13 cellular contexts compared by ENCODE assay signal in the genomic region with DNA sequence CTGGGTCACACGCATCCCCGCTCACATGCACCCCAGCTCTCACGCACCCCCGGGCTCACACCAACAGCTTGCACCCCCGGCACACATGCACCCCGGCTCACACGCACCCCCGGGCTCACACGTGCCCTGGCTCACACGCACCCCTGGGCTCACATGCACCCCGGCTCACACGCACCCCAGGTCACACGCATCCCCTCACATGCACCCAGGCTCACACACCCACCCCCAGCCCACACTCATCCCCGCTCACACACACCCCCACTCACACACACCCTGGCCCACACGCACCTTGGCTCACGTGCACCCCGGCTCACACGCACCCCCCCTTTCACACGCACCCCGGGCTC. TPM values are rescaled to one million over a fixed set of nuclear protein-coding genes. Genes with fewer than 3 reads are reported as not detected.
DNase-seq lines count a peak whose midpoint lies in the region; TF ChIP-seq lines count a peak whose summit lies in the region.
"Had no signal": no experiment of that assay in that cellular context is flagged by ENCODE, and none has a peak within 500 bp of the region (broad histone marks: within the 10 kb centered on the region; RNA-seq: fewer than 3 reads in every experiment).

No MANE protein-coding gene starts in this region.

- H3K4me3 ChIP-seq in BLaER1 = no peak overlapping the region
- peak overlapping the region; percentile 78 for H3K4me3 ChIP-seq in SK-N-MC
- peak overlapping the region in 1 of 4 experiments; percentile 42 for H3K4me3 ChIP-seq in fibroblast of lung (replicated peaks in 1 of 4; ENCODE audit: control extremely low read depth in 1 of 4, insufficient read depth in 1 of 4, low read depth in 3 of 4, low read length in 4 of 4)
- peak overlapping the region; percentile 53 for H3K4me3 ChIP-seq in retinal pigment epithelial cell (ENCODE audit: low read length)
- H3K4me3 ChIP-seq: A549; BLaER1 treated with 17β-estradiol and CSF1 and Interleukin-3, amounts not matched to agents 10 nM and 100 nM; GM23248 had no signal

- H3K9me3 ChIP-seq in BLaER1 (no peaks in the 10 kb centered on the region), SK-N-MC (ENCODE audit: low read depth, low read length) (no peaks in the 10 kb centered on the region), fibroblast of lung (ENCODE audit: control insufficient read depth, insufficient read depth, low read depth, low read length) (no peaks in the 10 kb centered on the region)
- H3K9me3 ChIP-seq: A549; BLaER1 treated with 17β-estradiol and CSF1 and Interleukin-3, amounts not matched to agents 10 nM and 100 nM had no signal

- H3K4me1 ChIP-seq in BLaER1 = peaks cover 79% of the 10 kb centered on the region
- peaks cover 18% of the 10 kb centered on the region for H3K4me1 ChIP-seq in fibroblast of lung (ENCODE audit: control insufficient read depth, extremely low read depth, insufficient read depth, low read length)

- no peak for DNase-seq in SK-N-MC (ENCODE audit: low read depth, low spot score)
- no peak for DNase-seq in fibroblast of lung (ENCODE audit: low read depth in 2 of 2)
- no peak for DNase-seq in retinal pigment epithelial cell (ENCODE audit: low read depth)
- no peak for DNase-seq in NCI-H526 (lab: John Stamatoyannopoulos, UW)
- DNase-seq in AG08396 (ENCODE audit: low spot score) = no peak
- no peak for DNase-seq in hippocampal formation (lab: John Stamatoyannopoulos, UW)
- DNase-seq: AML-193; CD4-positive, CD25-positive, alpha-beta regulatory T cell had no signal

- no peak for TF ChIP-seq CTCF in fibroblast of lung (conservative IDR thresholded peaks at IDR 0.05 in 1 of 2, IDR thresholded peaks at IDR 0.05 in 1 of 2; ENCODE audit: low read depth in 1 of 2, low read length in 2 of 2)
- TF ChIP-seq CTCF in retinal pigment epithelial cell (conservative IDR thresholded peaks at IDR 0.05; ENCODE audit: low read depth, low read length) = no peak

- H3K27ac ChIP-seq in BLaER1 (no peak overlapping the region), SK-N-MC (no peak overlapping the region), fibroblast of lung (ENCODE audit: insufficient read depth, low read length) (peak overlapping the region; percentile 23)
- H3K27ac ChIP-seq: BLaER1 treated with 17β-estradiol and CSF1 and Interleukin-3, amounts not matched to agents 10 nM and 100 nM; GM23248; HL-60 had no signal

- peak overlapping the region; percentile 50; the same call in 1 of the 2 replicates for H3K4me2 ChIP-seq in BLaER1
- peak overlapping the region; percentile 23 for H3K4me2 ChIP-seq in fibroblast of lung (ENCODE audit: extremely low read depth, insufficient read depth, low read length)
- H3K4me2 ChIP-seq: A549 had no signal

- peaks cover 18% of the 10 kb centered on the region for H3K79me2 ChIP-seq in fibroblast of lung (ENCODE audit: control insufficient read depth, insufficient read depth, low read length)

- peaks cover 91% of the 10 kb centered on the region for H4K20me1 ChIP-seq in BLaER1
- no peaks in the 10 kb centered on the region for H4K20me1 ChIP-seq in fibroblast of lung (ENCODE audit: control insufficient read depth, extremely low read depth, insufficient read depth, low read length)

- H3K36me3 ChIP-seq in BLaER1 (peaks cover 16% of the 10 kb centered on the region; the same call in 1 of the 2 replicates), SK-N-MC (ENCODE audit: insufficient read depth, low read length) (no peaks in the 10 kb centered on the region), fibroblast of lung (ENCODE audit: control insufficient read depth, insufficient read depth, low read length) (peaks cover 21% of the 10 kb centered on the region)

- H3K9ac ChIP-seq in BLaER1 = no peak overlapping the region
- H3K9ac ChIP-seq in SK-N-MC (ENCODE audit: insufficient read length) = no peak overlapping the region
- peak overlapping the region; percentile 4 for H3K9ac ChIP-seq in fibroblast of lung (ENCODE audit: insufficient read depth, low read length)
- H3K9ac ChIP-seq: GM23248 had no signal

- H2AFZ ChIP-seq in fibroblast of lung (ENCODE audit: low read length) = no peak overlapping the region
- H2AFZ ChIP-seq: GM23248 had no signal

- H3K27me3 ChIP-seq in BLaER1 (no peaks in the 10 kb centered on the region), fibroblast of lung (ENCODE audit: control insufficient read depth, insufficient read depth, low read length) (no peaks in the 10 kb centered on the region)
- H3K27me3 ChIP-seq: BLaER1 treated with 17β-estradiol and CSF1 and Interleukin-3, amounts not matched to agents 10 nM and 100 nM had no signal

RNA-seq across cellular contexts. Expression of gene TSPAN4, which starts 16.3 kb away (rescaled TPM):
- total RNA-seq in fibroblast of lung = 133 and 191 TPM in 2 replicates
- 102 and 133 TPM in 2 replicates for polyA plus RNA-seq in fibroblast of lung
- 163 and 243 TPM in 2 replicates for polyA plus RNA-seq in fibroblast of lung (2012)
- 92.1 and 173 TPM in 2 replicates for polyA minus RNA-seq in fibroblast of lung (ENCODE audit: low replicate concordance)

RNA-seq across cellular contexts. Expression of gene POLR2L, which starts 16.6 kb away (rescaled TPM):
- 106 and 196 TPM in 2 replicates for total RNA-seq in fibroblast of lung
- polyA plus RNA-seq in fibroblast of lung = 181 and 317 TPM in 2 replicates
- polyA plus RNA-seq in fibroblast of lung (2012) = 609 and 1,027 TPM in 2 replicates
- polyA minus RNA-seq in fibroblast of lung (ENCODE audit: low replicate concordance) = 267 and 318 TPM in 2 replicates

RNA-seq across cellular contexts. Expression of gene CD151, which starts 26.2 kb away (rescaled TPM):
- 408 and 547 TPM in 2 replicates for total RNA-seq in fibroblast of lung
- polyA plus RNA-seq in fibroblast of lung = 711 and 748 TPM in 2 replicates
- polyA plus RNA-seq in fibroblast of lung (2012) = 822 and 945 TPM in 2 replicates
- 953 and 983 TPM in 2 replicates for polyA minus RNA-seq in fibroblast of lung (ENCODE audit: low replicate concordance)

RNA-seq across cellular contexts. Expression of gene CRACR2B, which starts 31.2 kb away (rescaled TPM):
- 0.66 and 1.0 TPM in 2 replicates for total RNA-seq in fibroblast of lung
- 0.11 and 0.82 TPM in 2 replicates for polyA plus RNA-seq in fibroblast of lung
- 0.98 and 2.6 TPM in 2 replicates for polyA plus RNA-seq in fibroblast of lung (2012)
- polyA minus RNA-seq in fibroblast of lung (ENCODE audit: low replicate concordance) = 2.1 TPM in 1 of 2 replicates, not detected in the other

RNA-seq across cellular contexts. Expression of gene PNPLA2, which starts 40.3 kb away (rescaled TPM):
- total RNA-seq in fibroblast of lung = 16.2 and 33.9 TPM in 2 replicates
- polyA plus RNA-seq in fibroblast of lung = 16.2 and 17.0 TPM in 2 replicates
- polyA plus RNA-seq in fibroblast of lung (2012) = 65.5 and 80.5 TPM in 2 replicates
- polyA minus RNA-seq in fibroblast of lung (ENCODE audit: low replicate concordance) = 108 and 136 TPM in 2 replicates
